21 cellular contexts compared by ENCODE assay signal in the genomic region with DNA sequence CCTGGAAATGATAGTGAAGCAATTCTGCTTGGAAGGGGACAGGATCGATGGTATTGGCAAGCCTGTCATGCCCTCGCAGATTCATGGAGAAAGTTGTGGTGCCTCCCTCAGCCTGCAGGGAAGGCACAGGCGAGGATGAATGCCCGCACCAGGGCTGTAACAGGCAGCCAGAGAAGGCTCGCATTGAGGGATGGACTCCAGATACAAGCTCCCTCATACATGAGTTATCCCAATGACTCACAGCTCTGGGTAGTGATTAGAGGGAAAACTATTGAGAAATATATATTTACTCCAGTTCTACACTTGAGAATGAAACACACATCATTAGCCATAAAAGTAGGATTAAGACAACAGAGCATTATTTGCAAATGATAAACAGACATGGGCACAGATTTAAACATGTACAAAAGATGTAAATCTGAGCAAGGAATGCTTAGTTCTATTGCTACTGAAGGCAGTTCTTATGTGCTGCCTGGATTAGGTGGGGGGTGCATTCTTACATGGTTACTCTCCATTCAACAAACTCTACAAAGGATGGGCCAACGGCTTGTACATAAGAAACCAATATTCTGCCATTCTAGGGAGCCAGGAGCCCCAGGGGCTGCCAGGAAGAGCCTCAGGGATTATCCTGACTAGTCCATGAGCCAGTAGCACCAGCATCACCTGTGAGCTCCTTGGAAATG.
DNase-seq lines count a peak whose midpoint lies in the region; ATAC-seq and TF ChIP-seq lines count a peak whose summit lies in the region.
"Had no signal": no experiment of that assay in that cellular context is flagged by ENCODE, and none has a peak within 500 bp of the region (broad histone marks: within the 10 kb centered on the region; RNA-seq: fewer than 3 reads in every experiment).

No MANE protein-coding gene starts in this region.

- no peaks in the 10 kb centered on the region for H3K36me3 ChIP-seq in transverse colon
- H3K36me3 ChIP-seq: SJCRH30 had no signal

- no peak for TF ChIP-seq EP300 in transverse colon (IDR thresholded peaks at IDR 0.05; ENCODE audit: low read depth)

- WGBS in transverse colon (ENCODE audit: low coverage in 1 of 2), 2 donors, result 60 to 76% methylated on average over 1 to 6 of the region's 6 CpGs

- in situ Hi-C loops in transverse colon (cut with MboI; ENCODE audit: low pct_ligation_motif_present in 1 of 4, low pct_unique_long_range_greater_than_20kb in 1 of 4, low sequenced_read_pairs in 3 of 4), result no loop called here

- peaks cover 14% of the 10 kb centered on the region for H3K27me3 Mint-ChIP-seq in activated naive CD8-positive, alpha-beta T cell treated with anti-CD3 and anti-CD28 coated beads for 36 hours

- CTCF ChIA-PET in AG04450 (lab: Charles Lee), result no interaction called here

- H3K4me3 Mint-ChIP-seq in activated naive CD8-positive, alpha-beta T cell treated with anti-CD3 and anti-CD28 coated beads for 36 hours, result no peak overlapping the region
- H3K4me3 Mint-ChIP-seq: brain; natural killer cell; stimulated activated naive B cell treated with anti-CD40 and anti-IgM and Interleukin-4, amounts not matched to agents 10 μg/mL and 1 μg/mL and 100 μg/mL, for 72 hours; type B pancreatic cell had no signal

- POLR2A ChIA-PET in AG04450 (lab: Yijun Ruan, JAX), result interaction anchor here (0.6 kb wide), 1 partner anchor 595 kb away, joined by 3 read pairs; a partner anchor contains a TSS

- DNase-seq in AG04450 (ENCODE audit: low read depth, low spot score), result peak; percentile 46
- peak; percentile 17 for DNase-seq in HCEC 1CT
- peak; percentile 3 for DNase-seq in amniotic epithelial cell (ENCODE audit: low read depth)
- peak; percentile 33 for DNase-seq in kidney tubule cell (ENCODE audit: low spot score)
- no peak for DNase-seq in activated naive CD8-positive, alpha-beta T cell treated with anti-CD3 and anti-CD28 coated beads for 36 hours
- no peak for DNase-seq in transverse colon
- DNase-seq in Ammon's horn (ENCODE audit: low spot score), result no peak
- DNase-seq: activated gamma-delta T cell; cortex of kidney; mammary epithelial cell; natural killer cell; NCI-H2029; NCI-H524 treated with DMSO at 0.1 percent for 48 hours; psoas muscle; SJCRH30; stimulated activated naive B cell treated with anti-CD40 and anti-IgM and Interleukin-4, amounts not matched to agents 10 μg/mL and 1 μg/mL and 100 μg/mL, for 72 hours; T-helper 9 cell had no signal

- no peaks in the 10 kb centered on the region for H3K4me1 ChIP-seq in transverse colon
- H3K4me1 ChIP-seq: A549, psoas muscle, SJCRH30 had no signal

- H3K27ac ChIP-seq in AG04450 (ENCODE audit: low read depth, low read length) (no peak overlapping the region), transverse colon (no peak overlapping the region)
- H3K27ac ChIP-seq: A549, psoas muscle, SJCRH30 had no signal

- no peaks in the 10 kb centered on the region for H3K27me3 ChIP-seq in AG04450 (ENCODE audit: control insufficient read depth, insufficient read depth, low read length)
- peaks cover 3% of the 10 kb centered on the region for H3K27me3 ChIP-seq in transverse colon

- H3K9me3 ChIP-seq in AG04450 (ENCODE audit: control insufficient read depth, insufficient read depth, low read length) (peaks cover 5% of the 10 kb centered on the region), transverse colon (no peaks in the 10 kb centered on the region)
- H3K9me3 ChIP-seq: A549, psoas muscle, SJCRH30 had no signal

- no peaks in the 10 kb centered on the region for H3K4me1 Mint-ChIP-seq in activated naive CD8-positive, alpha-beta T cell treated with anti-CD3 and anti-CD28 coated beads for 36 hours
- H3K4me1 Mint-ChIP-seq: stimulated activated naive B cell treated with anti-CD40 and anti-IgM and Interleukin-4, amounts not matched to agents 10 μg/mL and 1 μg/mL and 100 μg/mL, for 72 hours had no signal

- H3K9me3 Mint-ChIP-seq in activated naive CD8-positive, alpha-beta T cell treated with anti-CD3 and anti-CD28 coated beads for 36 hours, result no peaks in the 10 kb centered on the region
- H3K9me3 Mint-ChIP-seq: natural killer cell had no signal

- TF ChIP-seq CTCF in AG04450 (IDR thresholded peaks at IDR 0.05; ENCODE audit: low read depth, low read length) (no peak), transverse colon (IDR thresholded peaks at IDR 0.05) (no peak)

- ATAC-seq in HG03280 (IDR thresholded peaks at IDR 0.05; ENCODE audit: unreplicated experiment), result no peak
- ATAC-seq: A549; natural killer cell; psoas muscle; stimulated activated naive B cell treated with anti-CD40 and anti-IgM and Interleukin-4, amounts not matched to agents 10 μg/mL and 1 μg/mL and 100 μg/mL, for 72 hours had no signal

- intact Hi-C loops in transverse colon (cut with DNase I; ENCODE audit: low total_unique reads), result no loop called here

- no peaks in the 10 kb centered on the region for H3K36me3 Mint-ChIP-seq in activated naive CD8-positive, alpha-beta T cell treated with anti-CD3 and anti-CD28 coated beads for 36 hours
- H3K36me3 Mint-ChIP-seq: natural killer cell; stimulated activated naive B cell treated with anti-CD40 and anti-IgM and Interleukin-4, amounts not matched to agents 10 μg/mL and 1 μg/mL and 100 μg/mL, for 72 hours; type B pancreatic cell had no signal

- H3K4me3 ChIP-seq in AG04450 (ENCODE audit: low read depth, low read length) (no peak overlapping the region), transverse colon (no peak overlapping the region)
- H3K4me3 ChIP-seq: A549, psoas muscle, SJCRH30 had no signal

- no peak for TF ChIP-seq POLR2A in transverse colon (IDR thresholded peaks at IDR 0.05)

- no peak overlapping the region for H3K27ac Mint-ChIP-seq in activated naive CD8-positive, alpha-beta T cell treated with anti-CD3 and anti-CD28 coated beads for 36 hours
- H3K27ac Mint-ChIP-seq: brain; natural killer cell; stimulated activated naive B cell treated with anti-CD40 and anti-IgM and Interleukin-4, amounts not matched to agents 10 μg/mL and 1 μg/mL and 100 μg/mL, for 72 hours; type B pancreatic cell had no signal

Comparison
In these comparisons a context has a peak if more than half of its experiments do, and no peak if none do; other contexts are left out.
1. DNase-seq: peak in AG04450 (single experiment), HCEC 1CT (single experiment), amniotic epithelial cell (single experiment) and kidney tubule cell (single experiment); none in activated naive CD8-positive, alpha-beta T cell treated with anti-CD3 and anti-CD28 coated beads for 36 hours (single experiment), transverse colon (single experiment) and Ammon's horn (single experiment).